In genomic region chr3:194484614-194485013, GRCh38 we compare ENCODE assay signal across 13 cellular contexts. TPM values are rescaled to one million over a fixed set of nuclear protein-coding genes. Genes with fewer than 3 reads are reported as not detected.
DNase-seq lines count a peak whose midpoint lies in the region; ATAC-seq, FAIRE-seq and TF ChIP-seq lines count a peak whose summit lies in the region.
"Had no signal": no experiment of that assay in that cellular context is flagged by ENCODE, and none has a peak within 500 bp of the region (broad histone marks: within the 10 kb centered on the region; RNA-seq: fewer than 3 reads in every experiment).

No MANE protein-coding gene starts in this region.

- ATAC-seq in CD4-positive, alpha-beta T cell (ENCODE audit: poor library complexity), result no peak
- no peak for ATAC-seq in K562
- ATAC-seq: esophagus mucosa, mucosa of descending colon had no signal

- in situ Hi-C loops in K562 (cut with MboI), result loop anchor here (5.0 kb wide), 1 partner anchor 93 kb away; no protein-coding TSS in a partner anchor
- in situ Hi-C loops in KBM-7 (cut with MboI; ENCODE audit: low pct_unique_long_range_greater_than_20kb, low sequenced_read_pairs), result no loop called here

- no TSS peak for BruUV-seq in K562 (replicated peaks; lab: Mats Ljungman, UMichigan)

- TF ChIP-seq CTCF in CD4-positive, alpha-beta T cell (IDR thresholded peaks at IDR 0.05), result no peak
- no peak for TF ChIP-seq CTCF in KMS-11 (conservative IDR thresholded peaks at IDR 0.05; ENCODE audit: low read depth, low read length)
- TF ChIP-seq CTCF in K562 (IDR thresholded peaks at IDR 0.05 in 2 of 3, conservative IDR thresholded peaks at IDR 0.05 in 1 of 3; ENCODE audit: insufficient read depth in 2 of 3, low read depth in 1 of 3, low read length in 3 of 3), result no peak
- TF ChIP-seq CTCF in neural cell (IDR thresholded peaks at IDR 0.05; ENCODE audit: poor library complexity, severe bottlenecking), result no peak

- H3K27me3 ChIP-seq in CD4-positive, alpha-beta T cell (ENCODE audit: control insufficient read depth, insufficient read depth, low read length), result no peaks in the 10 kb centered on the region
- H3K27me3 ChIP-seq in KMS-11 (ENCODE audit: insufficient read depth, low read depth), result no peaks in the 10 kb centered on the region
- H3K27me3 ChIP-seq in K562 (ENCODE audit: control insufficient read depth in 2 of 2, insufficient read depth in 2 of 2, low read length in 2 of 2), result no peaks in the 10 kb centered on the region
- no peaks in the 10 kb centered on the region for H3K27me3 ChIP-seq in neural cell (ENCODE audit: insufficient read depth, low read depth, low read length)

- H3K4me3 ChIP-seq in KMS-11 (IDR thresholded peaks at IDR 0.05; ENCODE audit: insufficient read depth, low read depth, low read length) (no peak overlapping the region), K562 (no peak overlapping the region; the same call in 1 of the 2 replicates), neural cell (ENCODE audit: low read length) (peak overlapping the region; percentile 91)
- H3K4me3 ChIP-seq: mucosa of descending colon had no signal

- H3K9me3 Mint-ChIP-seq in CD4-positive, alpha-beta T cell, result no peaks in the 10 kb centered on the region

- no peak for TF ChIP-seq POLR2A in K562 (conservative IDR thresholded peaks at IDR 0.05)

- no peaks in the 10 kb centered on the region for H3F3A ChIP-seq in neural cell (ENCODE audit: insufficient read depth, low read length, poor library complexity, severe bottlenecking)

- H3K36me3 ChIP-seq in KMS-11 (ENCODE audit: insufficient read depth), result no peaks in the 10 kb centered on the region; the same call in 1 of the 2 replicates
- H3K36me3 ChIP-seq in K562 (ENCODE audit: control insufficient read depth, insufficient read depth, low read length), result peaks cover 43% of the 10 kb centered on the region
- H3K36me3 ChIP-seq in neural cell (ENCODE audit: insufficient read depth, low read length), result no peaks in the 10 kb centered on the region

- H4K20me1 ChIP-seq in KMS-11 (ENCODE audit: insufficient read depth) (no peaks in the 10 kb centered on the region), K562 (replicated peaks; ENCODE audit: control insufficient read depth, insufficient read depth, low read length) (peaks cover 9% of the 10 kb centered on the region; the same call in 1 of the 2 replicates), neural cell (ENCODE audit: insufficient read depth) (no peaks in the 10 kb centered on the region)

- TF ChIP-seq EP300 in K562 (IDR thresholded peaks at IDR 0.05; ENCODE audit: low read length), result no peak
- no peak for TF ChIP-seq EP300 in neural cell (conservative IDR thresholded peaks at IDR 0.05; ENCODE audit: poor library complexity, severe bottlenecking)

- peaks cover 42% of the 10 kb centered on the region for H3K36me3 Mint-ChIP-seq in CD4-positive, alpha-beta T cell (ENCODE audit: low read depth)

- WGBS in K562 (ENCODE audit: insufficient coverage, low coverage, missing lambda C conversion rate), result 74% methylated on average over 12 of the region's 12 CpGs

- intact Hi-C loops in CD4-positive, alpha-beta T cell (cut with DNase I, micrococcal nuclease), result loop anchor here (2.0 to 10.0 kb wide), 6 partner anchors 100 to 1060 kb away; partner anchors contain the start of genes LSG1 (in 1 of the 2) and PPP1R2 (in 1 of the 2)
- intact Hi-C loops in K562 (cut with micrococcal nuclease), result loop anchor here (5.0 to 10.0 kb wide), 2 partner anchors 38 to 400 kb away; no protein-coding TSS in a partner anchor

- peak overlapping the region; percentile 89 for H3K27ac Mint-ChIP-seq in CD4-positive, alpha-beta T cell

- H3K4me2 ChIP-seq in KMS-11 (peak overlapping the region; percentile 89; the same call in 1 of the 2 replicates), K562 (ENCODE audit: insufficient read depth, low read length) (no peak overlapping the region), neural cell (ENCODE audit: low read length) (no peak overlapping the region)

- H3K9ac ChIP-seq in KMS-11, result no peak overlapping the region
- H3K9ac ChIP-seq in K562 (ENCODE audit: insufficient read depth in 1 of 2, low read depth in 2 of 2, low read length in 2 of 2), result no peak overlapping the region
- H3K9ac ChIP-seq in neural cell (ENCODE audit: low read length), result no peak overlapping the region

- no peaks in the 10 kb centered on the region for H3K27me3 Mint-ChIP-seq in CD4-positive, alpha-beta T cell

- no peaks in the 10 kb centered on the region for H3K9me2 ChIP-seq in neural cell (ENCODE audit: insufficient read depth, low read length)

- no peak for FAIRE-seq in K562 (lab: Jason Lieb, UNC)

- H3K9me3 ChIP-seq in CD4-positive, alpha-beta T cell (ENCODE audit: control insufficient read depth, low read length), result no peaks in the 10 kb centered on the region
- H3K9me3 ChIP-seq in K562 (replicated peaks; ENCODE audit: control insufficient read depth, insufficient read depth, low read depth, low read length) (no peaks in the 10 kb centered on the region), neural cell (ENCODE audit: low read length) (no peaks in the 10 kb centered on the region)
- H3K9me3 ChIP-seq: mucosa of descending colon had no signal

- no peak for DNase-seq in CD4-positive, alpha-beta T cell
- no peak for DNase-seq in K562 (ENCODE audit: extremely low read depth in 1 of 4, low spot score in 3 of 4)
- no peak for DNase-seq in C1 segment of cervical spinal cord (lab: John Stamatoyannopoulos, UW)
- no peak for DNase-seq in HuH-7.5 (ENCODE audit: low spot score)
- DNase-seq in KBM-7, result no peak
- DNase-seq in NCI-H2081 (lab: John Stamatoyannopoulos, UW), result no peak
- DNase-seq: mucosa of descending colon; NCI-H1092 treated with DMSO at 0.1 percent for 48 hours; SHP77; stimulated activated CD4-positive, alpha-beta T cell treated with anti-CD3 and anti-CD28 coated beads, Interleukin-2, amount 100 ng/mL, for 24 hours had no signal

- CTCF ChIA-PET in CD4-positive, alpha-beta T cell (lab: Charles Lee), result interaction anchor here (1.9 to 2.7 kb wide), 2 partner anchors 12 to 169 kb away, joined by 6 to 18 read pairs; no protein-coding TSS in a partner anchor
- CTCF ChIA-PET in K562 (lab: Yijun Ruan, JAX; ENCODE audit: low intra/inter-chr PET ratio), result no interaction called here

- H2AFZ ChIP-seq in KMS-11 (ENCODE audit: low read depth), result no peak overlapping the region
- H2AFZ ChIP-seq in K562 (ENCODE audit: low read depth, low read length), result no peak overlapping the region
- H2AFZ ChIP-seq in neural cell (ENCODE audit: low read depth, low read length), result no peak overlapping the region

- H3K79me2 ChIP-seq in KMS-11 (ENCODE audit: insufficient read depth, low read depth) (peaks cover 64% of the 10 kb centered on the region), K562 (ENCODE audit: control insufficient read depth, insufficient read depth, low read length) (peaks cover 79% of the 10 kb centered on the region), neural cell (replicated peaks; ENCODE audit: insufficient read depth, low read length) (peaks cover 60% of the 10 kb centered on the region)

- peaks cover 53% of the 10 kb centered on the region for H3K4me1 Mint-ChIP-seq in CD4-positive, alpha-beta T cell (ENCODE audit: low read depth)

- TF ChIP-seq RAD21 in K562 (CRISPR knock-in tag; conservative IDR thresholded peaks at IDR 0.05 in 1 of 2, IDR thresholded peaks at IDR 0.05 in 1 of 2) (no peak), neural cell (conservative IDR thresholded peaks at IDR 0.05) (no peak)

- H3K4me1 ChIP-seq in KMS-11 (ENCODE audit: low read depth, poor library complexity, severe bottlenecking) (peaks cover 46% of the 10 kb centered on the region), K562 (replicated peaks in 1 of 2; ENCODE audit: control insufficient read depth in 2 of 2, insufficient read depth in 2 of 2, low read length in 2 of 2) (peaks cover 38 to 50% of the 10 kb centered on the region in 2 experiments)

- H3K4me3 Mint-ChIP-seq in CD4-positive, alpha-beta T cell, result peak overlapping the region; percentile 97

- no peak overlapping the region for H3K27ac ChIP-seq in CD4-positive, alpha-beta T cell (ENCODE audit: low read depth, low read length)
- no peak overlapping the region for H3K27ac ChIP-seq in KMS-11
- H3K27ac ChIP-seq in K562 (ENCODE audit: extremely low read depth, low read depth, low read length), result no peak overlapping the region
- H3K27ac ChIP-seq in neural cell (ENCODE audit: low read length), result peak overlapping the region; percentile 10

- POLR2A ChIA-PET in CD4-positive, alpha-beta T cell (lab: Charles Lee), result interaction anchor here (0.8 to 2.2 kb wide), 5 partner anchors 11 to 110 kb away, joined by 3 to 18 read pairs (median 4); no protein-coding TSS in a partner anchor
- POLR2A ChIA-PET in K562 (lab: Yijun Ruan, JAX), result interaction anchor here (0.6 to 2.2 kb wide), 7 partner anchors 10 to 343 kb away, joined by 3 to 7 read pairs (median 4); no protein-coding TSS in a partner anchor

- no peaks in the 10 kb centered on the region for H3K9me1 ChIP-seq in K562 (ENCODE audit: control insufficient read depth, insufficient read depth, low read length)

RNA-seq across cellular contexts. Expression of gene ATP13A3, which starts 2.2 kb away (rescaled TPM):
- total RNA-seq in CD4-positive, alpha-beta T cell, result 10 to 100 TPM; 46.5 to 52.7 TPM
- total RNA-seq in K562 (2011; cell fraction: chromatin; rRNA removed; ENCODE audit: low replicate concordance), result 187 and 569 TPM in 2 replicates
- total RNA-seq in K562 (2011; cell fraction: nucleolus; rRNA removed), result 75.4 and 99.2 TPM in 2 replicates
- total RNA-seq in K562 (2011; cell fraction: nucleoplasm; rRNA removed), result 212 and 321 TPM in 2 replicates
- total RNA-seq in K562 (2014; rRNA removed) (72.3 and 86.6 TPM in 2 replicates), K562 (2014; rRNA removed; fragmentation: Illumina TruSeq; extraction: Trizol) (116 and 120 TPM in 2 replicates), K562 (2015; rRNA removed; fragmentation: Illumina TruSeq; extraction: Trizol) (87.3 and 95.8 TPM in 2 replicates), K562 (2021) (85.4 and 95.2 TPM in 2 replicates)
- polyA plus RNA-seq in K562 (2011; rRNA removed) (99.4 and 135 TPM in 2 replicates), K562 (2014; fragmentation: Illumina TruSeq; extraction: Trizol) (65.9 and 77.7 TPM in 2 replicates), K562 (2014; fragmentation: Nextera tagmentation; extraction: Ambion mirVana) (10 to 100 TPM; 16.6 to 16.8 TPM), K562 (2014; rRNA removed) (46.2 and 54.7 TPM in 2 replicates), neural cell (60.1 and 64.7 TPM in 2 replicates)
- polyA plus RNA-seq in K562 (2011; cell fraction: cytosol; rRNA removed), result 14.3 and 36.7 TPM in 2 replicates
- 52.7 and 77.5 TPM in 2 replicates for polyA plus RNA-seq in K562 (2011; cell fraction: nucleus; rRNA removed)
- polyA plus RNA-seq in K562 (2012), result 35.4 and 37.3 TPM in 2 replicates
- 360 and 406 TPM in 2 replicates for polyA minus RNA-seq in K562 (2011; rRNA and poly(A)+ RNA removed)
- polyA minus RNA-seq in K562 (2011; cell fraction: cytosol; rRNA and poly(A)+ RNA removed), result 76.2 and 93.9 TPM in 2 replicates
- polyA minus RNA-seq in K562 (2011; cell fraction: nucleus; rRNA and poly(A)+ RNA removed), result 87.1 and 158 TPM in 2 replicates
- polyA minus RNA-seq in neural cell, result 162 and 220 TPM in 2 replicates
